ENCODE assay signal across 9 cellular contexts in genomic region chr12:52390739-52391617, GRCh38. TPM values are rescaled to one million over a fixed set of nuclear protein-coding genes. Genes with fewer than 3 reads are reported as not detected.
DNase-seq lines count a peak whose midpoint lies in the region; ATAC-seq and TF ChIP-seq lines count a peak whose summit lies in the region.
"Had no signal": no experiment of that assay in that cellular context is flagged by ENCODE, and none has a peak within 500 bp of the region (broad histone marks: within the 10 kb centered on the region; RNA-seq: fewer than 3 reads in every experiment).

No MANE protein-coding gene starts in this region.

- H3K36me3 ChIP-seq in OCI-LY3 (replicated peaks; ENCODE audit: low read depth, low read length) (no peaks in the 10 kb centered on the region), fibroblast of lung (ENCODE audit: control insufficient read depth, insufficient read depth, low read length) (no peaks in the 10 kb centered on the region), prostate gland (no peaks in the 10 kb centered on the region)

- H3K79me2 ChIP-seq in OCI-LY3 (ENCODE audit: low read length): no peaks in the 10 kb centered on the region
- no peaks in the 10 kb centered on the region for H3K79me2 ChIP-seq in fibroblast of lung (ENCODE audit: control insufficient read depth, insufficient read depth, low read length)

- TF ChIP-seq POLR2A in prostate gland (IDR thresholded peaks at IDR 0.05): no peak

- H4K20me1 ChIP-seq in OCI-LY3 (ENCODE audit: insufficient read depth, low read length) (no peaks in the 10 kb centered on the region), fibroblast of lung (ENCODE audit: control insufficient read depth, extremely low read depth, insufficient read depth, low read length) (no peaks in the 10 kb centered on the region)

- 78% methylated on average over 10 of the region's 11 CpGs for WGBS in prostate gland

- no peak overlapping the region for H3K4me2 ChIP-seq in OCI-LY3 (ENCODE audit: low read length)
- no peak overlapping the region for H3K4me2 ChIP-seq in fibroblast of lung (ENCODE audit: extremely low read depth, insufficient read depth, low read length)

- TF ChIP-seq CTCF in OCI-LY3 (IDR thresholded peaks at IDR 0.05; ENCODE audit: low read depth, low read length) (peak; percentile 70), fibroblast of lung (conservative IDR thresholded peaks at IDR 0.05 in 1 of 2, IDR thresholded peaks at IDR 0.05 in 1 of 2; ENCODE audit: low read depth in 1 of 2, low read length in 2 of 2) (peak; percentile 45 to 54), prostate gland (IDR thresholded peaks at IDR 0.05) (peak in 3 of 4 experiments; percentile 35 to 66 (median 60))

- H3K27me3 ChIP-seq in OCI-LY3 (ENCODE audit: low read depth, low read length): peaks cover 26% of the 10 kb centered on the region
- H3K27me3 ChIP-seq in fibroblast of lung (ENCODE audit: control insufficient read depth, insufficient read depth, low read length): peaks cover 9% of the 10 kb centered on the region
- H3K27me3 ChIP-seq in prostate gland (replicated peaks; ENCODE audit: insufficient read depth): no peaks in the 10 kb centered on the region

- DNase-seq in DMS 273 (lab: John Stamatoyannopoulos, UW; ENCODE audit: unreplicated experiment) (peak; percentile 56), DMS 273 treated with DMSO at 0.1 percent for 48 hours (lab: John Stamatoyannopoulos, UW) (no peak), fibroblast of lung (ENCODE audit: low read depth in 2 of 2) (no peak), prostate gland (ENCODE audit: low spot score) (no peak), GDM1 (lab: John Stamatoyannopoulos, UW) (no peak), 8988T (no peak)

- H3K4me3 ChIP-seq in OCI-LY3 (ENCODE audit: low read length) (no peak overlapping the region), fibroblast of lung (replicated peaks in 1 of 4; ENCODE audit: control extremely low read depth in 1 of 4, insufficient read depth in 1 of 4, low read depth in 3 of 4, low read length in 4 of 4) (no peak overlapping the region), prostate gland (no peak overlapping the region)

- no peak for ATAC-seq in GM21737 (IDR thresholded peaks at IDR 0.05; ENCODE audit: unreplicated experiment)
- ATAC-seq: naive thymus-derived CD4-positive, alpha-beta T cell had no signal

- H3K9me3 ChIP-seq in OCI-LY3 (ENCODE audit: insufficient read depth, low read length) (no peaks in the 10 kb centered on the region), fibroblast of lung (ENCODE audit: control insufficient read depth, insufficient read depth, low read depth, low read length) (no peaks in the 10 kb centered on the region), prostate gland (no peaks in the 10 kb centered on the region)

- H3K4me1 ChIP-seq in OCI-LY3 (ENCODE audit: low read length) (peaks cover 7% of the 10 kb centered on the region), fibroblast of lung (ENCODE audit: control insufficient read depth, extremely low read depth, insufficient read depth, low read length) (no peaks in the 10 kb centered on the region), prostate gland (replicated peaks) (no peaks in the 10 kb centered on the region)

- H2AFZ ChIP-seq in OCI-LY3 (ENCODE audit: low read depth, low read length) (no peak overlapping the region), fibroblast of lung (ENCODE audit: low read length) (no peak overlapping the region)

- H3K27ac ChIP-seq in OCI-LY3 (ENCODE audit: low read length) (no peak overlapping the region), fibroblast of lung (ENCODE audit: insufficient read depth, low read length) (no peak overlapping the region), prostate gland (no peak overlapping the region)

- no peak overlapping the region for H3K9ac ChIP-seq in OCI-LY3 (ENCODE audit: low read length)
- H3K9ac ChIP-seq in fibroblast of lung (ENCODE audit: insufficient read depth, low read length): no peak overlapping the region

- intact Hi-C loops in prostate gland (cut with DNase I): no loop called here

RNA-seq across cellular contexts. Expression of gene KRT84, which starts 5.5 kb away (rescaled TPM):
- not detected in 2 replicates for total RNA-seq in fibroblast of lung
- not detected in 2 replicates for polyA plus RNA-seq in fibroblast of lung
- not detected in 2 replicates for polyA plus RNA-seq in fibroblast of lung (2012)
- polyA minus RNA-seq in fibroblast of lung (ENCODE audit: low replicate concordance): not detected in 2 replicates
- total RNA-seq in prostate gland: not detected
- total RNA-seq: naive thymus-derived CD4-positive, alpha-beta T cell had no signal
- polyA plus RNA-seq: naive thymus-derived CD4-positive, alpha-beta T cell had no signal

RNA-seq across cellular contexts. Expression of gene KRT82, which starts 15.2 kb away (rescaled TPM):
- total RNA-seq in fibroblast of lung: not detected in 2 replicates
- polyA plus RNA-seq in fibroblast of lung: not detected in 2 replicates
- not detected in 2 replicates for polyA plus RNA-seq in fibroblast of lung (2012)
- not detected in 2 replicates for polyA minus RNA-seq in fibroblast of lung (ENCODE audit: low replicate concordance)
- not detected for total RNA-seq in prostate gland
- total RNA-seq: naive thymus-derived CD4-positive, alpha-beta T cell had no signal
- polyA plus RNA-seq: naive thymus-derived CD4-positive, alpha-beta T cell had no signal

RNA-seq across cellular contexts. Expression of gene KRT85, which starts 23.7 kb away (rescaled TPM):
- not detected in 2 replicates for total RNA-seq in fibroblast of lung
- polyA plus RNA-seq in fibroblast of lung: not detected in 2 replicates
- not detected in 2 replicates for polyA plus RNA-seq in fibroblast of lung (2012)
- not detected in 2 replicates for polyA minus RNA-seq in fibroblast of lung (ENCODE audit: low replicate concordance)
- not detected for total RNA-seq in prostate gland
- total RNA-seq: naive thymus-derived CD4-positive, alpha-beta T cell had no signal
- polyA plus RNA-seq: naive thymus-derived CD4-positive, alpha-beta T cell had no signal

RNA-seq across cellular contexts. Expression of gene KRT75, which starts 43.2 kb away (rescaled TPM):
- total RNA-seq in fibroblast of lung: not detected in 2 replicates
- polyA plus RNA-seq in fibroblast of lung: not detected in 2 replicates
- not detected in 2 replicates for polyA plus RNA-seq in fibroblast of lung (2012)
- not detected in 2 replicates for polyA minus RNA-seq in fibroblast of lung (ENCODE audit: low replicate concordance)
- not detected for total RNA-seq in prostate gland
- total RNA-seq: naive thymus-derived CD4-positive, alpha-beta T cell had no signal
- polyA plus RNA-seq: naive thymus-derived CD4-positive, alpha-beta T cell had no signal
